In the genomic region with DNA sequence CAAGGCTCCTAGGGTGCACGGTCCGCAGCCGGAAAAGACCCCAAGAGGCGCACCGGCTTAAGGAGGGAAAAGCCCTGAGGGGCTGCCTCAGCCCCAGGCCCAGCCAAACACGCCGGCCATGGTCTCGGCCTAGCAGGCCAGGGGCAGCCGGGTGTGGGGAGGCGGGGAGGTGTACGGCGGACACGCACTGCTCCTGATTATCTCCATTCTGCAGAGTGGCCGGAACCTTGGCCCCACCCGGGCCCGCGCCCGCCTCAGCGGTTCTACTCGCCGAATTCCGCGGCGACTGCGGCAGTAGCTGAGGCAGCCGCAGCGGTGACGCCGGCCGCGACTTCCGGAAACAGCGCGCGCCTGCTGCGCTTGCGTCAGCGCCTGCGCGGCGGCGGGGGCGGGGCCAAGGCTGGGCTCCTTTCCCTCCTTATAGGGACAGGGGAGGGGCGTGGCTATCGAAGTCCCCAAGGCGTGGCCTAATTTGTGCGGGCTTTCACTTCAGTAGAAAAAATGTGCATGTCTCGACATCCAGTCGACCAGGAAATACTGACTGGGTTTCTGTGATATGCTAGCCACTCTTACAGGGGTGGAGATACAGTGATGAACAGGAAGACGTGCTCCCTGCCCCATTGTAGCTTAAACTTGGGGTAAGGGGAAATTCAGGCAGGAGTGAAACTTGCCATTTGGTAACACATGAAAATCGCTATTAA, we compare ENCODE assay signal across 8 cellular contexts. TPM values are rescaled to one million over a fixed set of nuclear protein-coding genes. Genes with fewer than 3 reads are reported as not detected.
DNase-seq lines count a peak whose midpoint lies in the region; ATAC-seq and TF ChIP-seq lines count a peak whose summit lies in the region.

PARN (minus strand) TSS at position 342 of the 701 bp plus-strand sequence; CDS start at position 207, 135 bp downstream.

- peaks cover 16% of the 10 kb centered on the region for H3K36me3 Mint-ChIP-seq in T-cell

- H3K79me1 ChIP-seq in trophoblast cell (ENCODE audit: low read length), result peaks cover 11% of the 10 kb centered on the region

- H2BK5ac ChIP-seq in trophoblast cell (ENCODE audit: low read depth, low read length, poor library complexity), result peak within 1 kb of the TSS; percentile 89

- WGBS in adipose tissue, 3 donors, result 1% methylated on average over 50 to 51 of the region's 51 CpGs
- no CpG with 5 or more reads among the region's 51 CpGs for WGBS in trophoblast cell (ENCODE audit: extremely low coverage, insufficient coverage, insufficient read length)
- WGBS in tibial nerve, 2 donors, result 1 to 2% methylated on average over 29 to 48 of the region's 51 CpGs

- H3K4me3 Mint-ChIP-seq in T-cell, result peak within 1 kb of the TSS; percentile 92 to 96 (median 93)

- H3K4me1 ChIP-seq in trophoblast cell (ENCODE audit: control insufficient read depth in 1 of 2, insufficient read depth in 2 of 2, low read length in 2 of 2), result peaks cover 5 to 16% of the 10 kb centered on the region in 2 experiments
- peaks cover 0 to 52% (median 28%) of the 10 kb centered on the region in 4 donors for H3K4me1 ChIP-seq in tibial nerve

- H3K4me2 ChIP-seq in trophoblast cell (ENCODE audit: low read length), result peak within 1 kb of the TSS; percentile 85

- no peak within 1 kb of the TSS for H3K23ac ChIP-seq in trophoblast cell (ENCODE audit: low read length)

- H3K27me3 Mint-ChIP-seq in T-cell, result no peaks in the 10 kb centered on the region

- TF ChIP-seq POLR2A in tibial nerve (IDR thresholded peaks at IDR 0.05), result peak; percentile 81 to 93

- DNase-seq in GM12864 (ENCODE audit: low read depth) (peak; percentile 95), NCI-H146 (lab: John Stamatoyannopoulos, UW) (peak; percentile 99), T-cell (peak; percentile 90 to 99 (median 97)), cardiac septum (ENCODE audit: low spot score) (peak; percentile 98), trophoblast cell (peak; percentile 99), tibial nerve (ENCODE audit: low spot score in 2 of 2) (peak; percentile 93 to 95)

- peak; percentile 65 for ATAC-seq in HG02798 (IDR thresholded peaks at IDR 0.05; ENCODE audit: poor library complexity, unreplicated experiment)
- peak; percentile 66 to 78 (median 72) for ATAC-seq in T-cell (replicated peaks in 1 of 4)

- H3K14ac ChIP-seq in trophoblast cell (ENCODE audit: low read length), result peak within 1 kb of the TSS; percentile 94

- H3K27me3 ChIP-seq in trophoblast cell (ENCODE audit: insufficient read depth, low read length) (no peaks in the 10 kb centered on the region), tibial nerve (no peaks in the 10 kb centered on the region)

- no peak within 1 kb of the TSS for H2BK12ac ChIP-seq in trophoblast cell (ENCODE audit: low read length)

- TF ChIP-seq EP300 in tibial nerve (IDR thresholded peaks at IDR 0.05), result peak; percentile 70 to 95

- TF ChIP-seq CTCF in GM12864 (IDR thresholded peaks at IDR 0.05; ENCODE audit: low read depth, low read length, missing control alignments) (no peak), tibial nerve (IDR thresholded peaks at IDR 0.05) (peak in 1 of 5 experiments; percentile 31)

- H3K9me3 Mint-ChIP-seq in T-cell, result peaks cover 0 to 4% (median 3%) of the 10 kb centered on the region in 3 donors

- H3K79me2 ChIP-seq in trophoblast cell (ENCODE audit: control insufficient read depth, insufficient read depth, low read length, poor library complexity), result peaks cover 15% of the 10 kb centered on the region

- peak within 1 kb of the TSS; percentile 94 to 97 for H3K27ac Mint-ChIP-seq in T-cell

- H2AFZ ChIP-seq in trophoblast cell (ENCODE audit: insufficient read depth, low read length, poor library complexity), result peak within 1 kb of the TSS; percentile 68

- no peaks in the 10 kb centered on the region for H3K9me3 ChIP-seq in trophoblast cell (ENCODE audit: insufficient read depth, low read depth, low read length)
- no peaks in the 10 kb centered on the region for H3K9me3 ChIP-seq in tibial nerve

- H2BK120ac ChIP-seq in trophoblast cell (ENCODE audit: insufficient read depth, low read length, poor library complexity), result peak within 1 kb of the TSS; percentile 29

- H4K12ac ChIP-seq in trophoblast cell (ENCODE audit: low read depth, low read length), result peak within 1 kb of the TSS; percentile 90

- H3K18ac ChIP-seq in trophoblast cell (ENCODE audit: low read length), result peak within 1 kb of the TSS; percentile 88

- peak within 1 kb of the TSS; percentile 89 for H4K91ac ChIP-seq in trophoblast cell (ENCODE audit: low read depth, low read length)

- CTCF ChIA-PET in T-cell (lab: Charles Lee), result interaction anchor here in 1 of 2 donors (0.9 to 1.4 kb wide), 3 partner anchors 9 to 706 kb away, joined by 3 to 4 read pairs (median 3); no protein-coding TSS in a partner anchor

- peak within 1 kb of the TSS; percentile 90 for H3K9ac ChIP-seq in trophoblast cell (ENCODE audit: low read length)

- H3K4me1 Mint-ChIP-seq in T-cell, result peaks cover 54 to 62% (median 60%) of the 10 kb centered on the region in 3 donors

- POLR2A ChIA-PET in T-cell (lab: Charles Lee), result interaction anchor here in 1 of 2 donors (0.8 kb wide), 1 partner anchor 21 kb away, joined by 3 read pairs; no protein-coding TSS in a partner anchor

- H3K27ac ChIP-seq in adipose tissue (ENCODE audit: low read depth, low read length) (peak within 1 kb of the TSS; percentile 69), trophoblast cell (ENCODE audit: low read depth, low read length) (peak within 1 kb of the TSS; percentile 69), tibial nerve (peak within 1 kb of the TSS; percentile 71 to 94 (median 94))

- H3K36me3 ChIP-seq in trophoblast cell (ENCODE audit: control insufficient read depth in 1 of 2, insufficient read depth in 2 of 2, low read length in 2 of 2) (peaks cover 5 to 12% of the 10 kb centered on the region in 2 experiments), tibial nerve (peaks cover 0 to 30% (median 0%) of the 10 kb centered on the region in 3 donors)

- H2AK5ac ChIP-seq in trophoblast cell (ENCODE audit: low read length), result peak within 1 kb of the TSS; percentile 86

- peak within 1 kb of the TSS; percentile 67 for H3K4me3 ChIP-seq in GM12864 (ENCODE audit: low read depth, low read length)
- H3K4me3 ChIP-seq in trophoblast cell (ENCODE audit: low read depth, low read length), result peak within 1 kb of the TSS; percentile 83
- H3K4me3 ChIP-seq in tibial nerve, result peak within 1 kb of the TSS; percentile 59 to 99 (median 77)

- H4K8ac ChIP-seq in trophoblast cell (ENCODE audit: low read depth, low read length), result peak within 1 kb of the TSS; percentile 95

- peak within 1 kb of the TSS; percentile 82 for H3K4ac ChIP-seq in trophoblast cell (ENCODE audit: low read depth, low read length)

- intact Hi-C loops in cardiac septum (cut with DNase I), result loop anchor here (5.0 kb wide), 1 partner anchor 708 kb away; the partner anchor contains the start of gene ERCC4

RNA-seq across cellular contexts. Expression of gene PARN, which starts in this region (rescaled TPM):
- total RNA-seq in T-cell (10 to 100 TPM; 34.4 to 42.7 (median 38.4) TPM), cardiac septum (20.3 TPM), tibial nerve (10 to 100 TPM; 36.5 to 49.8 (median 40.6) TPM)
- 10 to 100 TPM; 10.6 to 16.6 (median 13.2) TPM for polyA plus RNA-seq in adipose tissue
- polyA plus RNA-seq in trophoblast cell (2013), result 24.4 and 25.2 TPM in 2 replicates

Comparison
In these comparisons a context has a peak if more than half of its experiments do, and no peak if none do; other contexts are left out.
1. Peak in every context shown above with its lines: DNase-seq, ATAC-seq, H3K4me3 ChIP-seq and H3K27ac ChIP-seq.